8 cellular contexts compared by ENCODE assay signal in genomic region chr7:116588641-116589594, GRCh38.
DNase-seq lines count a peak whose midpoint lies in the region; TF ChIP-seq lines count a peak whose summit lies in the region.

No MANE protein-coding gene starts in this region.

- no peaks in the 10 kb centered on the region for H3K79me2 ChIP-seq in KMS-11 (ENCODE audit: insufficient read depth, low read depth)

- H3K4me3 ChIP-seq in AG04450 (ENCODE audit: low read depth, low read length), result no peak overlapping the region
- H3K4me3 ChIP-seq in KMS-11 (IDR thresholded peaks at IDR 0.05; ENCODE audit: insufficient read depth, low read depth, low read length), result no peak overlapping the region

- POLR2A ChIA-PET in AG04450 (lab: Yijun Ruan, JAX), result interaction anchor here (0.5 to 2.3 kb wide), 4 partner anchors 48 to 347 kb away, joined by 3 to 10 read pairs (median 6); no protein-coding TSS in a partner anchor

- H2AFZ ChIP-seq in KMS-11 (ENCODE audit: low read depth), result peak overlapping the region; percentile 32; the same call in 1 of the 2 replicates

- H3K4me2 ChIP-seq in KMS-11, result peak overlapping the region; percentile 33

- H3K9me3 Mint-ChIP-seq in nephron progenitor cell, result no peaks in the 10 kb centered on the region

- no peak overlapping the region for H3K4me3 Mint-ChIP-seq in nephron progenitor cell

- H3K36me3 Mint-ChIP-seq in nephron progenitor cell (ENCODE audit: low read depth), result no peaks in the 10 kb centered on the region

- DNase-seq in AG04450 (ENCODE audit: low read depth, low spot score) (no peak), SK-N-DZ (ENCODE audit: low spot score) (peak; percentile 44), erythroblast (lab: John Stamatoyannopoulos, UW) (peak; percentile 36 to 69), nephron progenitor cell (peak; percentile 15)
- DNase-seq in stimulated activated CD4-positive, alpha-beta T cell treated with anti-CD3 and anti-CD28 coated beads, Interleukin-15, amount 100 ng/mL, for 24 hours, result no peak
- no peak for DNase-seq in activated naive CD4-positive, alpha-beta T cell (lab: John Stamatoyannopoulos, UW)

- no peaks in the 10 kb centered on the region for H3K36me3 ChIP-seq in KMS-11 (ENCODE audit: insufficient read depth)

- H3K27ac Mint-ChIP-seq in nephron progenitor cell, result no peak overlapping the region

- peaks cover 10% of the 10 kb centered on the region for H3K27me3 Mint-ChIP-seq in nephron progenitor cell (ENCODE audit: low read depth, poor library complexity)

- H3K4me1 ChIP-seq in KMS-11 (ENCODE audit: low read depth, poor library complexity, severe bottlenecking), result peaks cover 55% of the 10 kb centered on the region

- no peaks in the 10 kb centered on the region for H3K27me3 ChIP-seq in AG04450 (ENCODE audit: control insufficient read depth, insufficient read depth, low read length)
- H3K27me3 ChIP-seq in KMS-11 (ENCODE audit: insufficient read depth, low read depth), result no peaks in the 10 kb centered on the region

- CTCF ChIA-PET in AG04450 (lab: Charles Lee), result interaction anchor here (0.6 to 5.8 kb wide), 33 partner anchors 18 to 450 kb away, joined by 3 to 132 read pairs (median 5); partner anchors contain the start of gene CAV1

- peaks cover 3% of the 10 kb centered on the region; the same call in 1 of the 2 replicates for H3K9me3 ChIP-seq in AG04450 (ENCODE audit: control insufficient read depth, insufficient read depth, low read length)

- no peak overlapping the region for H3K27ac ChIP-seq in AG04450 (ENCODE audit: low read depth, low read length)
- peak overlapping the region; percentile 29; the same call in 1 of the 2 replicates for H3K27ac ChIP-seq in KMS-11

- peak; percentile 46 for TF ChIP-seq CTCF in AG04450 (IDR thresholded peaks at IDR 0.05; ENCODE audit: low read depth, low read length)
- TF ChIP-seq CTCF in GM12874 (IDR thresholded peaks at IDR 0.05; ENCODE audit: insufficient read depth, low read depth, low read length), result peak; percentile 24; the same call in 1 of the 2 replicates
- TF ChIP-seq CTCF in KMS-11 (conservative IDR thresholded peaks at IDR 0.05; ENCODE audit: low read depth, low read length), result peak; percentile 97
- TF ChIP-seq CTCF in nephron progenitor cell (IDR thresholded peaks at IDR 0.05), result peak; percentile 71

- H3K4me1 Mint-ChIP-seq in nephron progenitor cell, result peaks cover 27% of the 10 kb centered on the region

- no peak overlapping the region for H3K9ac ChIP-seq in KMS-11

- no peaks in the 10 kb centered on the region for H4K20me1 ChIP-seq in KMS-11 (ENCODE audit: insufficient read depth)

- no peak for TF ChIP-seq POLR2A in erythroblast (IDR thresholded peaks at IDR 0.05; ENCODE audit: low read length)

Comparison
In these comparisons a context has a peak if more than half of its experiments do, and no peak if none do; other contexts are left out.
1. DNase-seq: peak in SK-N-DZ (single experiment), erythroblast (2 of 2) and nephron progenitor cell (single experiment); none in AG04450 (single experiment), stimulated activated CD4-positive, alpha-beta T cell treated with anti-CD3 and anti-CD28 coated beads, Interleukin-15, amount 100 ng/mL, for 24 hours (single experiment) and activated naive CD4-positive, alpha-beta T cell (0 of 4).
2. CTCF ChIP-seq: peak in every context shown above with its lines; median percentile 97 in KMS-11; 71 in nephron progenitor cell; 46 in AG04450; 24 in GM12874.